Comparison of ENCODE assay signal across 21 cellular contexts in the genomic region with DNA sequence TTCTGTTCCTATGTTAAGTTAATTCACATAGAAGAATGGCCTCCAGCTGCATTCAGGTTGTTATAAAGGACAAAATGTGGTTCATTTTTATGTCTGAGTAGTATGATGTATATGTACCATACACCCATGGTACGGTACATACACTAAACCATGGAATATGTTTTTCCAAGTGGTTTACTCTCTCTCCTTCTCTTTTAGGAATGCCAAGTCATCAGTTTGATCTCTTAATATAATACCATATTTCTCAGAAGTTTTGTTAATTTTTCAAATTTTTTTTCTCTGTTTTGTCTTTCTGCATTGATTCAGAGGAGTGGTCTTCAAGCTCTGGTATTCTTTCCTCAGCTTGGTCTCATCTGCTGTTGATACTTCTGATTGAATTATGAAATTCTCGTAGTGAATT.
"Had no signal": no experiment of that assay in that cellular context is flagged by ENCODE, and none has a peak within 500 bp of the region (broad histone marks: within the 10 kb centered on the region; RNA-seq: fewer than 3 reads in every experiment).

No MANE protein-coding gene starts in this region.

- DNase-seq: dermis blood vessel endothelial cell; dorsolateral prefrontal cortex; effector CD4-positive, alpha-beta T cell; effector memory CD4-positive, alpha-beta T cell; foreskin keratinocyte; heart left ventricle; hippocampal formation; left cardiac atrium; left ventricle myocardium superior; lower lobe of right lung; mesenchymal stem cell; mucosa of descending colon; naive B cell had no signal

- ATAC-seq: foreskin keratinocyte, gastroesophageal sphincter, heart left ventricle, left cardiac atrium, left lung, left ventricle myocardium superior, lower lobe of right lung, mucosa of descending colon had no signal

- H3K36me3 ChIP-seq: esophagus muscularis mucosa, gastroesophageal sphincter, heart left ventricle, left lung, lower lobe of right lung had no signal

- H3K27me3 ChIP-seq: dorsolateral prefrontal cortex, esophagus muscularis mucosa, foreskin keratinocyte, gastroesophageal sphincter, left lung had no signal

- H3K4me1 ChIP-seq: esophagus muscularis mucosa, foreskin keratinocyte, gastroesophageal sphincter, heart left ventricle, left lung, lower lobe of right lung had no signal

- H3K27ac ChIP-seq: coronary artery, dorsolateral prefrontal cortex, esophagus muscularis mucosa, foreskin keratinocyte, gastroesophageal sphincter, heart left ventricle, left lung, lower lobe of right lung had no signal

- H3K4me3 ChIP-seq: coronary artery, dorsolateral prefrontal cortex, esophagus muscularis mucosa, gastroesophageal sphincter, heart left ventricle, left lung, lower lobe of right lung, mucosa of descending colon had no signal

- H3K9me3 ChIP-seq: esophagus muscularis mucosa, gastroesophageal sphincter, heart left ventricle, left lung, lower lobe of right lung, mucosa of descending colon had no signal

- FAIRE-seq: endothelial cell of umbilical vein, frontal cortex, islet of Langerhans, keratinocyte had no signal
